Comparison of ENCODE assay signal across 22 cellular contexts in the genomic region with DNA sequence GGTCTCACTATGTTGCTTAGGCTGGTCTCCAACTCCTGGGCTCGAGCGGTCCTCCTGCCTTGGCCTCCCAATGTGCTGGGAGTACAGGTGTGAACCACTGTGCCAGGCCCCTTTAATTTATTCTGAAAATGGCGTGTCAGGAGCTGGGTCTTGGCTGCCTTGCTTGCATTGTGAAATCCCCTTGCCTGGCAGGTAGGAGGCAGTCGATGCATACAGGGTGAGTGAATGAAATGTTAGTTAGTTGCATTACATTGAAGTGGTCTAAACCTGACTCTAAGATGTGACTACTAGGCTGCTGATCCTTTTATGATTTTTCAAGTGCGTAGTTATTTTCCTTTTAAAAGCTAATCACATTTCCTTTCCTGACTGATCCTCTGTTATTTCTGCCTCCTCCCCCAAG. TPM values are rescaled to one million over a fixed set of nuclear protein-coding genes. Genes with fewer than 3 reads are reported as not detected.
DNase-seq lines count a peak whose midpoint lies in the region; ATAC-seq and TF ChIP-seq lines count a peak whose summit lies in the region.
"Had no signal": no experiment of that assay in that cellular context is flagged by ENCODE, and none has a peak within 500 bp of the region (broad histone marks: within the 10 kb centered on the region; RNA-seq: fewer than 3 reads in every experiment).

No MANE protein-coding gene starts in this region.

- no peak overlapping the region for H3K4me3 Mint-ChIP-seq in GM23338
- H3K4me3 Mint-ChIP-seq: activated CD8-positive, alpha-beta T cell treated with anti-CD3 and anti-CD28 coated beads for 36 hours; immature natural killer cell; nephron had no signal

- peak; percentile 29 to 47; a peak in 3 of 4 replicates for TF ChIP-seq CTCF in GM23338 (conservative IDR thresholded peaks at IDR 0.05; ENCODE audit: low read depth in 2 of 2)
- peak; percentile 8 for TF ChIP-seq CTCF in astrocyte of the cerebellum (IDR thresholded peaks at IDR 0.05; ENCODE audit: low read depth, low read length, missing control alignments)
- TF ChIP-seq CTCF in lower lobe of right lung (IDR thresholded peaks at IDR 0.05): no peak

- no peak overlapping the region; the same call in 1 of the 2 replicates for H3K27ac Mint-ChIP-seq in GM23338
- H3K27ac Mint-ChIP-seq: activated CD8-positive, alpha-beta T cell treated with anti-CD3 and anti-CD28 coated beads for 36 hours; nephron; progenitor cell of endocrine pancreas had no signal

- H3K4me3 ChIP-seq in BLaER1 (no peak overlapping the region), GM23338 (no peak overlapping the region), astrocyte of the cerebellum (ENCODE audit: low read depth, low read length) (no peak overlapping the region), lower lobe of right lung (no peak overlapping the region), SJCRH30 (no peak overlapping the region)
- H3K4me3 ChIP-seq: coronary artery, heart left ventricle, left lung had no signal

- H3K36me3 ChIP-seq in BLaER1: no peaks in the 10 kb centered on the region
- no peaks in the 10 kb centered on the region for H3K36me3 ChIP-seq in GM23338 (ENCODE audit: insufficient read depth)
- H3K36me3 ChIP-seq in lower lobe of right lung: no peaks in the 10 kb centered on the region
- no peaks in the 10 kb centered on the region for H3K36me3 ChIP-seq in SJCRH30
- H3K36me3 ChIP-seq: brain microvascular endothelial cell, heart left ventricle, left lung had no signal

- in situ Hi-C loops in astrocyte of the cerebellum (cut with HindIII; ENCODE audit: low sequenced_read_pairs): no loop called here

- H3F3A ChIP-seq in GM23338 (replicated peaks; ENCODE audit: low read depth): no peaks in the 10 kb centered on the region

- H3K27ac ChIP-seq in BLaER1: no peak overlapping the region
- H3K27ac ChIP-seq in GM23338 (ENCODE audit: low read depth): no peak overlapping the region
- H3K27ac ChIP-seq in lower lobe of right lung: peak overlapping the region; percentile 56
- no peak overlapping the region for H3K27ac ChIP-seq in SJCRH30
- H3K27ac ChIP-seq: brain microvascular endothelial cell, coronary artery had no signal

- H3K4me1 ChIP-seq in BLaER1: peaks cover 56% of the 10 kb centered on the region
- no peaks in the 10 kb centered on the region for H3K4me1 ChIP-seq in GM23338 (ENCODE audit: insufficient read depth)
- peaks cover 25% of the 10 kb centered on the region for H3K4me1 ChIP-seq in lower lobe of right lung
- H3K4me1 ChIP-seq in SJCRH30: no peaks in the 10 kb centered on the region

- no peaks in the 10 kb centered on the region for H3K79me2 ChIP-seq in GM23338 (replicated peaks; ENCODE audit: insufficient read depth)

- H4K20me1 ChIP-seq in BLaER1: peaks cover 7% of the 10 kb centered on the region; the same call in 1 of the 2 replicates
- no peaks in the 10 kb centered on the region; the same call in 1 of the 2 replicates for H4K20me1 ChIP-seq in GM23338 (replicated peaks; ENCODE audit: insufficient read depth)

- no peaks in the 10 kb centered on the region for H3K9me3 ChIP-seq in BLaER1
- H3K9me3 ChIP-seq in lower lobe of right lung: no peaks in the 10 kb centered on the region
- no peaks in the 10 kb centered on the region for H3K9me3 ChIP-seq in SJCRH30 (replicated peaks)
- H3K9me3 ChIP-seq: heart left ventricle, left lung had no signal

- intact Hi-C loops in lower lobe of right lung (cut with DNase I): no loop called here

- no peaks in the 10 kb centered on the region; the same call in 2 of the 3 replicates for H3K9me3 Mint-ChIP-seq in GM23338
- H3K9me3 Mint-ChIP-seq: activated CD8-positive, alpha-beta T cell treated with anti-CD3 and anti-CD28 coated beads for 36 hours; immature natural killer cell; nephron had no signal

- H3K27me3 ChIP-seq in BLaER1 (peaks cover 13% of the 10 kb centered on the region; the same call in 1 of the 2 replicates), GM23338 (ENCODE audit: insufficient read depth) (no peaks in the 10 kb centered on the region), lower lobe of right lung (ENCODE audit: low read depth) (no peaks in the 10 kb centered on the region), SJCRH30 (no peaks in the 10 kb centered on the region)
- H3K27me3 ChIP-seq: brain microvascular endothelial cell, heart left ventricle, left lung had no signal

- H3K9me2 ChIP-seq in GM23338 (ENCODE audit: insufficient read depth): no peaks in the 10 kb centered on the region

- H2AFZ ChIP-seq in GM23338: no peak overlapping the region

- peaks cover 9% of the 10 kb centered on the region for H3K27me3 Mint-ChIP-seq in GM23338 (ENCODE audit: insufficient read depth, low read depth, poor library complexity)
- H3K27me3 Mint-ChIP-seq: progenitor cell of endocrine pancreas had no signal

- no peak overlapping the region for H3K9ac ChIP-seq in BLaER1

- peak; percentile 46; the same call in 2 of the 3 replicates for ATAC-seq in GM23338
- ATAC-seq in lower lobe of right lung: no peak
- ATAC-seq: activated CD4-positive, CD25-positive, alpha-beta regulatory T cell treated with anti-CD3 and anti-CD28 coated beads, Interleukin-2, amount 50 U/mL, for 24 hours; activated CD8-positive, alpha-beta T cell treated with anti-CD3 and anti-CD28 coated beads for 36 hours; left lung had no signal

- H3K36me3 Mint-ChIP-seq in GM23338 (ENCODE audit: low read depth): no peaks in the 10 kb centered on the region
- H3K36me3 Mint-ChIP-seq: immature natural killer cell had no signal

- no peak for DNase-seq in GM23338 (ENCODE audit: low spot score)
- DNase-seq in astrocyte of the cerebellum (ENCODE audit: low read depth): no peak
- DNase-seq in lower lobe of right lung: no peak
- DNase-seq in NCI-H146 (lab: John Stamatoyannopoulos, UW): no peak
- DNase-seq in SJCRH30: no peak
- DNase-seq in GOT3 (lab: John Stamatoyannopoulos, UW): no peak
- no peak for DNase-seq in LoVo (ENCODE audit: low spot score)
- DNase-seq: activated CD8-positive, alpha-beta T cell treated with anti-CD3 and anti-CD28 coated beads for 36 hours; activated T-cell treated with anti-CD3 and anti-CD28 coated beads, Interleukin-2, amount 50 U/mL, for 1 hour; brain microvascular endothelial cell; COR-L47; DMS79 treated with DMSO at 0.1 percent for 48 hours; heart left ventricle; immature natural killer cell; left lung; NCI-H187; T1000 had no signal

- H3K4me2 ChIP-seq in BLaER1 (peak overlapping the region; percentile 77; the same call in 1 of the 2 replicates), GM23338 (no peak overlapping the region)

- peaks cover 14% of the 10 kb centered on the region for H3K4me1 Mint-ChIP-seq in GM23338

TF ChIP-seq in GM23338, 12 proteins besides CTCF, POLR2A, EP300 and RAD21:
- no peak for TF ChIP-seq NANOG (IDR thresholded peaks at IDR 0.05; ENCODE audit: borderline replicate concordance)
- TF ChIP-seq EZH2 (IDR thresholded peaks at IDR 0.05; ENCODE audit: low read depth, unreplicated experiment): no peak

RNA-seq across cellular contexts. Expression of a gene that starts 42.9 kb away (rescaled TPM):
- 7.7 and 15.5 TPM in 2 replicates for total RNA-seq in GM23338 (2014; rRNA removed; shearing (Covaris generic))
- polyA plus RNA-seq in GM23338 (2016; fragmentation: Nextera tagmentation; extraction: Ambion mirVana): 4.0 and 4.3 TPM in 2 replicates
- total RNA-seq in lower lobe of right lung: 44.7 TPM
- not detected in 2 replicates for total RNA-seq in SJCRH30 (2014; rRNA removed; shearing (Covaris generic))
